8 cellular contexts compared by ENCODE assay signal in the genomic region with DNA sequence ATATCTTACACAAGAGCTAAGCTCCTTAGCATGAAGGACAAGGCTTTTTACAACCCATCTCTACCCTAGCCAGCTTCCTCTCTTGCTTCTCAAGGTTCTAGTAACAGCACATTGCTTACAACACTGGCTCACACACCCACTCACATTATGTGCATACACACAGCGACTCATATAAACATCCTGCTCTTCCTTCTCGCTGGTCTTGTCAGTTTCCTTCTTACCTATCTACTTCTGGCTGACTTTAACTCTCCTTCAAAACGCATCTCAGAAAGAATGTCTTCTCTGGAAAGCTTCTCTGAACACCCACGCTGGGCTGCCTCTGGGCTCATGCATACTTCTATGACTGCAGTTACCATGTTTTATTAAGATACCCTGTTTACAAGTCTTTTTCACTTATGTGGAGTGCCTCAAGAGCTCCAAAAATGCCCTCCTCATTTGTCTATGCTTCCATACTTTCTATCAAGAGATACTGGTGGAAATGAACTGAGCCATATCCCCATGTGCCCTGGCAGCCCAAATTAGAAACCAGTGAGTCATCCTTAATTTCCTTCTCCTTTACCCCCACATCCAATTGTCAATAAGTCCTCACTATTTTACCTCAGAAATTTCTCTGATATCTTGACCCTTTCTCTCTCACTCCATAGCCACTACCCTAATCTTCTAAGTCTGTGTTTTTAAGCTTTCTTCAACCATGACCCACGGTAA.
DNase-seq lines count a peak whose midpoint lies in the region; ATAC-seq and TF ChIP-seq lines count a peak whose summit lies in the region.

No MANE protein-coding gene starts in this region.

- no peaks in the 10 kb centered on the region for H3K36me3 ChIP-seq in psoas muscle (ENCODE audit: insufficient read depth in 1 of 2, low read depth in 1 of 2)

- peaks cover 19% of the 10 kb centered on the region for H3K4me1 Mint-ChIP-seq in activated T-helper 17 cell treated with anti-CD3 and anti-CD28 coated beads, Interleukin-2, amount 50 U/mL, for 72 hours
- peaks cover 30 to 44% (median 38%) of the 10 kb centered on the region in 4 donors for H3K4me1 Mint-ChIP-seq in naive thymus-derived CD8-positive, alpha-beta T cell
- peaks cover 10% of the 10 kb centered on the region for H3K4me1 Mint-ChIP-seq in chondrocyte (ENCODE audit: low read depth)

- H3K36me3 Mint-ChIP-seq in activated T-helper 17 cell treated with anti-CD3 and anti-CD28 coated beads, Interleukin-2, amount 50 U/mL, for 72 hours (ENCODE audit: low read depth), result no peaks in the 10 kb centered on the region
- no peaks in the 10 kb centered on the region for H3K36me3 Mint-ChIP-seq in naive thymus-derived CD8-positive, alpha-beta T cell
- H3K36me3 Mint-ChIP-seq in chondrocyte (ENCODE audit: low read depth), result no peaks in the 10 kb centered on the region

- no peaks in the 10 kb centered on the region for H3K4me1 ChIP-seq in psoas muscle

- peak; percentile 56 for DNase-seq in EL
- DNase-seq in naive thymus-derived CD8-positive, alpha-beta T cell, result peak in 8 of 10 donors; percentile 17 to 74 (median 48)
- no peak for DNase-seq in chondrocyte (ENCODE audit: low spot score)
- no peak for DNase-seq in psoas muscle

- 74 to 79% (median 79%) methylated on average over 5 of the region's 5 CpGs for WGBS in psoas muscle, 3 donors

- no peak overlapping the region for H3K27ac ChIP-seq in psoas muscle

- H3K9me3 ChIP-seq in psoas muscle, result no peaks in the 10 kb centered on the region

- TF ChIP-seq CTCF in chondrocyte (IDR thresholded peaks at IDR 0.05) (no peak), psoas muscle (IDR thresholded peaks at IDR 0.05) (no peak)

- peak overlapping the region; percentile 33 for H3K27ac Mint-ChIP-seq in activated T-helper 17 cell treated with anti-CD3 and anti-CD28 coated beads, Interleukin-2, amount 50 U/mL, for 72 hours
- H3K27ac Mint-ChIP-seq in naive thymus-derived CD8-positive, alpha-beta T cell, result peak overlapping the region; percentile 86 to 98 (median 93)
- H3K27ac Mint-ChIP-seq in chondrocyte (ENCODE audit: unreplicated experiment), result no peak overlapping the region

- H3K27me3 ChIP-seq in psoas muscle (ENCODE audit: insufficient read depth in 3 of 3, low read length in 2 of 3), result no peaks in the 10 kb centered on the region

- POLR2A ChIA-PET in naive thymus-derived CD8-positive, alpha-beta T cell (lab: Charles Lee), result interaction anchor here (0.5 to 2.8 kb wide), 19 partner anchors 9 to 1448 kb away, joined by 3 to 30 read pairs (median 4); partner anchors contain the start of genes DNAI7, ETFRF1 and KRAS

- no peaks in the 10 kb centered on the region for H3K27me3 Mint-ChIP-seq in activated T-helper 17 cell treated with anti-CD3 and anti-CD28 coated beads, Interleukin-2, amount 50 U/mL, for 72 hours
- no peaks in the 10 kb centered on the region for H3K27me3 Mint-ChIP-seq in naive thymus-derived CD8-positive, alpha-beta T cell
- H3K27me3 Mint-ChIP-seq in chondrocyte (ENCODE audit: low read depth), result no peaks in the 10 kb centered on the region

- no peaks in the 10 kb centered on the region for H3K9me3 Mint-ChIP-seq in activated T-helper 17 cell treated with anti-CD3 and anti-CD28 coated beads, Interleukin-2, amount 50 U/mL, for 72 hours
- H3K9me3 Mint-ChIP-seq in naive thymus-derived CD8-positive, alpha-beta T cell, result no peaks in the 10 kb centered on the region
- no peaks in the 10 kb centered on the region for H3K9me3 Mint-ChIP-seq in chondrocyte (ENCODE audit: low read depth)

- H3K4me3 ChIP-seq in psoas muscle, result no peak overlapping the region

- H3K4me3 Mint-ChIP-seq in activated T-helper 17 cell treated with anti-CD3 and anti-CD28 coated beads, Interleukin-2, amount 50 U/mL, for 72 hours, result peak overlapping the region; percentile 48
- H3K4me3 Mint-ChIP-seq in naive thymus-derived CD8-positive, alpha-beta T cell, result peak overlapping the region; percentile 29 to 71 (median 56)
- no peak overlapping the region for H3K4me3 Mint-ChIP-seq in chondrocyte (ENCODE audit: unreplicated experiment)

- ATAC-seq in HG03432 (IDR thresholded peaks at IDR 0.05; ENCODE audit: unreplicated experiment), result peak; percentile 79
- peak; percentile 95 for ATAC-seq in activated T-helper 17 cell treated with anti-CD3 and anti-CD28 coated beads, Interleukin-2, amount 50 U/mL, for 72 hours (replicated peaks)
- peak; percentile 90 to 94 for ATAC-seq in naive thymus-derived CD8-positive, alpha-beta T cell
- ATAC-seq in HG02870 (IDR thresholded peaks at IDR 0.05; ENCODE audit: unreplicated experiment), result no peak
- ATAC-seq in HG03108 (IDR thresholded peaks at IDR 0.05; ENCODE audit: unreplicated experiment), result no peak
- ATAC-seq in psoas muscle, result no peak

- intact Hi-C loops in psoas muscle (cut with DNase I), result no loop called here

Comparison
In these comparisons a context has a peak if more than half of its experiments do, and no peak if none do; other contexts are left out.
1. DNase-seq: peak in EL (single experiment) and naive thymus-derived CD8-positive, alpha-beta T cell (8 of 10); none in chondrocyte (single experiment) and psoas muscle (0 of 2).
2. ATAC-seq: peak in HG03432 (single experiment), activated T-helper 17 cell treated with anti-CD3 and anti-CD28 coated beads, Interleukin-2, amount 50 U/mL, for 72 hours (single experiment) and naive thymus-derived CD8-positive, alpha-beta T cell (2 of 2); none in HG02870 (single experiment), HG03108 (single experiment) and psoas muscle (0 of 4).